Comparison of ENCODE assay signal across 8 cellular contexts in the genomic region with DNA sequence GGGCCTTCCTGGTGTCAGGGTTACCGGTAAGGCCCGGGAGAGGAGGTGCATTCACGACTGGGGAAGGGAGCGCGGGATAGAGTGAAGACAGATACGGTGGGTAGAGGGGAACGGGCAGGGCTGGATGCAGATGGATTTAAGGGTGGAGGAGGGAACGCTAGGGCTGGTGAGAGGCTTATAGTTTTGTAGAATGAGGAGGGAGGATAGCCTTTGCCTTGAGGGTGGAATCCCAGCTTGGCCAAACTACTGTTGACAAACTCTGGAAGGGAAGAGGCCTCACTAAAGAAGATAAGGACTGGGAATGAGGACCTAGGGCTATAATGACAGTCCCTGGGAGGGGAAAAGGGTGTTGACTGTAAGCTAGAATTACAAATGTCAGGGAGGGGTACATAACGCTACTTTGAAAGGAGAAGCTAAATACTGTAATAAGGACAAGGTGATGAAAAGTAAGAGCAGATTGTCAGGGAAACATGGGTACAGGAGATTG. TPM values are rescaled to one million over a fixed set of nuclear protein-coding genes. Genes with fewer than 3 reads are reported as not detected.
DNase-seq lines count a peak whose midpoint lies in the region; ATAC-seq, FAIRE-seq and TF ChIP-seq lines count a peak whose summit lies in the region.

No MANE protein-coding gene starts in this region.

- TF ChIP-seq CTCF in colonic mucosa (IDR thresholded peaks at IDR 0.05) (no peak), mucosa of descending colon (IDR thresholded peaks at IDR 0.05) (no peak)

- ATAC-seq in mucosa of descending colon (peak; percentile 56), HG02759 (IDR thresholded peaks at IDR 0.05; ENCODE audit: unreplicated experiment) (no peak), GM18858 (IDR thresholded peaks at IDR 0.05; ENCODE audit: unreplicated experiment) (no peak)

- H3K27ac ChIP-seq in colonic mucosa: peak overlapping the region; percentile 89

- peak overlapping the region; percentile 70 to 86 for H3K9ac ChIP-seq in colonic mucosa (ENCODE audit: low read depth in 2 of 2, low read length in 2 of 2)

- no peaks in the 10 kb centered on the region for H3K4me1 ChIP-seq in colonic mucosa
- no peaks in the 10 kb centered on the region for H3K4me1 ChIP-seq in mucosa of descending colon (ENCODE audit: low read depth)

- DNase-seq in GM19239 (ENCODE audit: insufficient read length, low spot score) (peak; percentile 14), MG63 (no peak), colonic mucosa (no peak), mucosa of descending colon (no peak), kidney tubule cell (ENCODE audit: low spot score) (no peak), GM19238 (ENCODE audit: insufficient read length, low spot score) (no peak)

- peaks cover 12% of the 10 kb centered on the region for H3K36me3 ChIP-seq in MG63
- no peaks in the 10 kb centered on the region for H3K36me3 ChIP-seq in colonic mucosa
- no peaks in the 10 kb centered on the region for H3K36me3 ChIP-seq in mucosa of descending colon (ENCODE audit: low read depth)

- intact Hi-C loops in colonic mucosa (cut with DNase I) (no loop called here), mucosa of descending colon (cut with DNase I, micrococcal nuclease) (no loop called here)

- H3K9me3 ChIP-seq in MG63 (no peaks in the 10 kb centered on the region), colonic mucosa (no peaks in the 10 kb centered on the region), mucosa of descending colon (no peaks in the 10 kb centered on the region)

- H3K27me3 ChIP-seq in MG63: no peaks in the 10 kb centered on the region
- no peaks in the 10 kb centered on the region for H3K27me3 ChIP-seq in colonic mucosa

- peak overlapping the region; percentile 80 for H3K4me3 ChIP-seq in MG63
- H3K4me3 ChIP-seq in colonic mucosa: peak overlapping the region; percentile 76
- H3K4me3 ChIP-seq in mucosa of descending colon: peak overlapping the region; percentile 84

- FAIRE-seq in GM19239 (lab: Jason Lieb, UNC): no peak

RNA-seq across cellular contexts. Expression of a gene that starts 0.7 kb away (rescaled TPM):
- total RNA-seq in MG63 (2014; rRNA removed; shearing (Covaris generic); ENCODE audit: low replicate concordance): 3.4 and 20.3 TPM in 2 replicates
- total RNA-seq in colonic mucosa (10 to 100 TPM in 1 of 2 donors, 1 to 10 TPM in 1; 9.9 to 10.5 TPM), mucosa of descending colon (10 to 100 TPM; 12.4 to 19.5 (median 16.0) TPM)
